In genomic region chr16:30842971-30843370, GRCh38 we compare ENCODE assay signal across 9 cellular contexts. TPM values are rescaled to one million over a fixed set of nuclear protein-coding genes. Genes with fewer than 3 reads are reported as not detected.
"Had no signal": no experiment of that assay in that cellular context is flagged by ENCODE, and none has a peak within 500 bp of the region (broad histone marks: within the 10 kb centered on the region; RNA-seq: fewer than 3 reads in every experiment).

No MANE protein-coding gene starts in this region.

- DNase-seq: IMR-90, KBM-7, KG1 had no signal

- H3K4me3 Mint-ChIP-seq: IgD-negative memory B cell had no signal

- H3K4me3 ChIP-seq: K562 had no signal

- H3K27ac Mint-ChIP-seq: IgD-negative memory B cell had no signal

- H3K27ac ChIP-seq: HL-60 had no signal

- H3K27me3 Mint-ChIP-seq: IgD-negative memory B cell had no signal

- FAIRE-seq: HTR-8/SVneo, K562 had no signal

- ATAC-seq: K562 had no signal

RNA-seq across cellular contexts. Expression of gene CTF1, which starts 53.4 kb away (rescaled TPM):
- total RNA-seq: HT-29, HT1080 had no signal
- polyA plus RNA-seq: IgD-negative memory B cell had no signal
